14 cellular contexts compared by ENCODE assay signal in the genomic region with DNA sequence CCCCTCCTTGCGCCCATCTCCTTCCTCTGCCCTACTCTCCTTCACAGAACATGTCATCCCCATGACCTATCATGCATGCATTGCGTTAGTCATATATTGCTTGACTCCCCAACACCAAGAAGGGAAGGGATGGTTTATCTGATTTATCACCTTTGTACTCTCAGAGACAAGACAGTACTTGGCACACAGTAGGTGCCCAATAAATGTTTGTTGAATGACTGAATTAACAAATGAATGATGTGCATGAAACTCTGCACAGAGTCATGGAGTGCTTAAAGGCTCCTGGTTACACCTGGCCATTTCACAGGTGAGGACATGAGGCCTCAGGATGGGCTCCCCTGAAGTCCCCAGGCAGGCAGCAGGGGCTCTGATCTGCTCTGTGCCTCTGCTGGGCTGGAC. TPM values are rescaled to one million over a fixed set of nuclear protein-coding genes. Genes with fewer than 3 reads are reported as not detected.
DNase-seq lines count a peak whose midpoint lies in the region; ATAC-seq, FAIRE-seq and TF ChIP-seq lines count a peak whose summit lies in the region.
"Had no signal": no experiment of that assay in that cellular context is flagged by ENCODE, and none has a peak within 500 bp of the region (broad histone marks: within the 10 kb centered on the region; RNA-seq: fewer than 3 reads in every experiment).

No MANE protein-coding gene starts in this region.

- TF ChIP-seq EP300 in H1 (IDR thresholded peaks at IDR 0.05; ENCODE audit: borderline replicate concordance in 1 of 2, low read depth in 2 of 2, low read length in 2 of 2), result no peak

- no peak overlapping the region for H2AFZ ChIP-seq in H1 (ENCODE audit: low read length)
- H2AFZ ChIP-seq: GM23248, PC-9 had no signal

- no peak overlapping the region for H2BK12ac ChIP-seq in H1 (ENCODE audit: low read depth, low read length)

- 79% methylated on average over 2 of the region's 2 CpGs; no CpG with 5 or more reads in 1 of the 2 experiments for WGBS in H1 (ENCODE audit: extremely low coverage in 1 of 2, insufficient coverage in 1 of 2, insufficient read length in 1 of 2, insufficient replicate concordance in 2 of 2, low coverage in 1 of 2, low lambda C conversion rate in 2 of 2, missing lambda C conversion rate in 1 of 2), 2 experiments

- FAIRE-seq in H1 (lab: Jason Lieb, UNC), result no peak

- peaks cover 12 to 29% (median 21%) of the 10 kb centered on the region in 4 experiments for H3K4me1 ChIP-seq in H1 (replicated peaks in 1 of 4; ENCODE audit: control insufficient read depth in 3 of 4, insufficient read depth in 4 of 4, low read length in 3 of 4)

- H3K36me3 ChIP-seq in H1 (ENCODE audit: control insufficient read depth in 2 of 4, insufficient read depth in 4 of 4, low read length in 3 of 4), result no peaks in the 10 kb centered on the region

- no peak overlapping the region for H3K18ac ChIP-seq in H1 (ENCODE audit: extremely low read depth, low read length)

- H3K36me3 Mint-ChIP-seq in activated CD4-positive, alpha-beta T cell treated with anti-CD3 and anti-CD28 coated beads, Interleukin-2, amount 10 ng/mL, durations not matched to agents 7 days and 5 days (ENCODE audit: low read depth), result peaks cover 35% of the 10 kb centered on the region
- no peaks in the 10 kb centered on the region for H3K36me3 Mint-ChIP-seq in WTC11

- DNase-seq in activated CD4-positive, alpha-beta T cell treated with anti-CD3 and anti-CD28 coated beads, Interleukin-2, amount 10 ng/mL, durations not matched to agents 7 days and 5 days, result no peak
- no peak for DNase-seq in activated CD4-positive, alpha-beta T cell treated with anti-CD3 and anti-CD28 coated beads, Interleukin-2, amount 50 U/mL, for 1 hour
- DNase-seq in WTC11 (ENCODE audit: low spot score) (no peak), H1 (ENCODE audit: low read depth in 1 of 2, low spot score in 2 of 2) (no peak), nucleus accumbens (lab: John Stamatoyannopoulos, UW) (no peak)
- no peak for DNase-seq in stimulated activated naive CD8-positive, alpha-beta T cell treated with anti-CD3 and anti-CD28 coated beads, Interleukin-15, amount 100 ng/mL, for 72 hours
- DNase-seq: anterior cingulate cortex, DMS 273 treated with DMSO at 0.1 percent for 48 hours, foreskin fibroblast, GM23248, NCI-H2171 treated with DMSO at 0.1 percent for 48 hours, PC-9 had no signal

- H3K4me1 Mint-ChIP-seq in activated CD4-positive, alpha-beta T cell treated with anti-CD3 and anti-CD28 coated beads, Interleukin-2, amount 10 ng/mL, durations not matched to agents 7 days and 5 days, result peaks cover 76% of the 10 kb centered on the region
- H3K4me1 Mint-ChIP-seq in WTC11, result peaks cover 42% of the 10 kb centered on the region
- peaks cover 89% of the 10 kb centered on the region for H3K4me1 Mint-ChIP-seq in stimulated activated naive CD8-positive, alpha-beta T cell treated with anti-CD3 and anti-CD28 coated beads, Interleukin-15, amount 100 ng/mL, for 72 hours

- no peaks in the 10 kb centered on the region; the same call in 1 of the 2 replicates for H3K23me2 ChIP-seq in H1 (ENCODE audit: low read depth, low read length)

- no peaks in the 10 kb centered on the region for H3K27me3 Mint-ChIP-seq in activated CD4-positive, alpha-beta T cell treated with anti-CD3 and anti-CD28 coated beads, Interleukin-2, amount 10 ng/mL, durations not matched to agents 7 days and 5 days
- no peaks in the 10 kb centered on the region for H3K27me3 Mint-ChIP-seq in WTC11 (ENCODE audit: low read depth)
- H3K27me3 Mint-ChIP-seq in stimulated activated naive CD8-positive, alpha-beta T cell treated with anti-CD3 and anti-CD28 coated beads, Interleukin-15, amount 100 ng/mL, for 72 hours, result no peaks in the 10 kb centered on the region

- no peaks in the 10 kb centered on the region; the same call in 1 of the 2 replicates for H3K79me1 ChIP-seq in H1 (ENCODE audit: low read depth, low read length)

- no peak overlapping the region for H3K9ac ChIP-seq in H1 (replicated peaks in 1 of 4; ENCODE audit: extremely low read depth in 1 of 4, low read depth in 3 of 4, low read length in 3 of 4)
- H3K9ac ChIP-seq: GM23248 had no signal

- no peak overlapping the region for H3K23ac ChIP-seq in H1 (ENCODE audit: insufficient read length)

- ATAC-seq in WTC11, result no peak
- ATAC-seq in stimulated activated naive CD8-positive, alpha-beta T cell treated with anti-CD3 and anti-CD28 coated beads, Interleukin-15, amount 100 ng/mL, for 72 hours, result no peak
- ATAC-seq in GM18907 (IDR thresholded peaks at IDR 0.05; ENCODE audit: unreplicated experiment), result no peak
- ATAC-seq in HG03097 (IDR thresholded peaks at IDR 0.05; ENCODE audit: low FRiP score, unreplicated experiment), result no peak

- no peak overlapping the region for H3K4ac ChIP-seq in H1 (replicated peaks; ENCODE audit: insufficient read length, low read depth, low read length)

- TF ChIP-seq RAD21 in H1 (IDR thresholded peaks at IDR 0.05 in 1 of 2, conservative IDR thresholded peaks at IDR 0.05 in 1 of 2; ENCODE audit: low read depth in 2 of 2, low read length in 2 of 2), result no peak

- H3K27me3 ChIP-seq in H1 (replicated peaks in 1 of 4; ENCODE audit: control insufficient read depth in 3 of 4, extremely low read depth in 1 of 4, insufficient read depth in 3 of 4, low read length in 3 of 4), result peaks cover 0 to under 1% (median 0%) of the 10 kb centered on the region in 4 experiments; a peak in 2 of 7 replicates

- H3K9me3 Mint-ChIP-seq in activated CD4-positive, alpha-beta T cell treated with anti-CD3 and anti-CD28 coated beads, Interleukin-2, amount 10 ng/mL, durations not matched to agents 7 days and 5 days, result no peaks in the 10 kb centered on the region
- H3K9me3 Mint-ChIP-seq in WTC11, result no peaks in the 10 kb centered on the region
- H3K9me3 Mint-ChIP-seq in stimulated activated naive CD8-positive, alpha-beta T cell treated with anti-CD3 and anti-CD28 coated beads, Interleukin-15, amount 100 ng/mL, for 72 hours, result no peaks in the 10 kb centered on the region

- H4K91ac ChIP-seq in H1 (replicated peaks; ENCODE audit: insufficient read length, low read length), result no peak overlapping the region

- no peak overlapping the region for H2BK20ac ChIP-seq in H1 (ENCODE audit: low read length)

- no peak overlapping the region for H3K4me3 ChIP-seq in H1 (ENCODE audit: extremely low read depth in 1 of 4, insufficient read depth in 2 of 4, low read depth in 3 of 4, low read length in 4 of 4)
- H3K4me3 ChIP-seq: GM23248, PC-9 had no signal

- H3K4me3 Mint-ChIP-seq in activated CD4-positive, alpha-beta T cell treated with anti-CD3 and anti-CD28 coated beads, Interleukin-2, amount 10 ng/mL, durations not matched to agents 7 days and 5 days, result peak overlapping the region; percentile 78
- no peak overlapping the region for H3K4me3 Mint-ChIP-seq in WTC11
- peak overlapping the region; percentile 79 to 86 for H3K4me3 Mint-ChIP-seq in stimulated activated naive CD8-positive, alpha-beta T cell treated with anti-CD3 and anti-CD28 coated beads, Interleukin-15, amount 100 ng/mL, for 72 hours

- no peak overlapping the region for H4K5ac ChIP-seq in H1 (ENCODE audit: insufficient read length, low read depth, low read length)

- H3K56ac ChIP-seq in H1 (replicated peaks; ENCODE audit: insufficient read length, low read depth, low read length), result no peak overlapping the region

- no peak overlapping the region for H3K14ac ChIP-seq in H1 (ENCODE audit: insufficient read length)

- peak overlapping the region; percentile 99 for H3K27ac Mint-ChIP-seq in activated CD4-positive, alpha-beta T cell treated with anti-CD3 and anti-CD28 coated beads, Interleukin-2, amount 10 ng/mL, durations not matched to agents 7 days and 5 days
- H3K27ac Mint-ChIP-seq in WTC11, result 0 out of 2 replicates have a peak overlapping the region, but pooled peaks have one; percentile 34
- H3K27ac Mint-ChIP-seq in stimulated activated naive CD8-positive, alpha-beta T cell treated with anti-CD3 and anti-CD28 coated beads, Interleukin-15, amount 100 ng/mL, for 72 hours, result peak overlapping the region; percentile 43 to 87

- H3K79me2 ChIP-seq in H1 (ENCODE audit: control insufficient read depth in 1 of 2, insufficient read depth in 2 of 2, low read length in 2 of 2), result no peaks in the 10 kb centered on the region

- no peak overlapping the region; a peak in 1 of 4 replicates for H3K4me2 ChIP-seq in H1 (ENCODE audit: insufficient read depth in 1 of 2, low read depth in 2 of 2, low read length in 2 of 2)
- H3K4me2 ChIP-seq: PC-9 had no signal

- H4K20me1 ChIP-seq in H1 (replicated peaks in 1 of 2; ENCODE audit: control insufficient read depth in 1 of 2, insufficient read depth in 2 of 2, low read length in 2 of 2), result no peaks in the 10 kb centered on the region

- no peak overlapping the region for H2BK120ac ChIP-seq in H1 (replicated peaks; ENCODE audit: low read depth, low read length)

- no peak for TF ChIP-seq POLR2A in H1 (IDR thresholded peaks at IDR 0.05; ENCODE audit: control extremely low read depth in 1 of 2, low read depth in 2 of 2, low read length in 2 of 2)

- no peak overlapping the region for H3K27ac ChIP-seq in H1 (ENCODE audit: low read depth, low read length)
- H3K27ac ChIP-seq: GM23248 had no signal

- no peak overlapping the region for H4K8ac ChIP-seq in H1 (ENCODE audit: extremely low read depth, insufficient read depth, low read length)

- no peak overlapping the region for H2BK5ac ChIP-seq in H1 (ENCODE audit: low read depth, low read length)

- no peaks in the 10 kb centered on the region for H3K9me3 ChIP-seq in H1 (ENCODE audit: insufficient read depth in 2 of 2, low read depth in 1 of 2, low read length in 1 of 2)

- no peak overlapping the region for H2BK15ac ChIP-seq in H1 (ENCODE audit: low read length)

- POLR2A ChIA-PET in activated CD4-positive, alpha-beta T cell treated with anti-CD3 and anti-CD28 coated beads, Interleukin-2, amount 10 ng/mL, durations not matched to agents 7 days and 5 days (lab: Charles Lee), result no interaction called here
- POLR2A ChIA-PET in WTC11 (lab: Charles Lee), result no interaction called here
- POLR2A ChIA-PET in H1 (lab: Charles Lee; ENCODE audit: partially characterized antibody), result no interaction called here

- CTCF ChIA-PET in activated CD4-positive, alpha-beta T cell treated with anti-CD3 and anti-CD28 coated beads, Interleukin-2, amount 10 ng/mL, durations not matched to agents 7 days and 5 days (lab: Charles Lee), result interaction anchor here (0.9 to 1.2 kb wide), 3 partner anchors 10 to 19 kb away, joined by 3 read pairs; no protein-coding TSS in a partner anchor
- CTCF ChIA-PET in WTC11 (lab: Charles Lee) (interaction anchor here (1.5 to 4.3 kb wide), 3 partner anchors 9 to 33 kb away, joined by 3 to 15 read pairs (median 6); no protein-coding TSS in a partner anchor), H1 (lab: Charles Lee; ENCODE audit: partially characterized antibody) (interaction anchor here (0.9 to 13.5 kb wide), 5 partner anchors 8 to 68 kb away, joined by 3 to 71 read pairs (median 6); no protein-coding TSS in a partner anchor)

- 0 out of 2 replicates have a peak overlapping the region, but pooled peaks have one; percentile 25 for H2AK5ac ChIP-seq in H1 (ENCODE audit: low read depth, low read length)

- TF ChIP-seq CTCF in WTC11 (IDR thresholded peaks at IDR 0.05) (no peak), H1 (IDR thresholded peaks at IDR 0.05; ENCODE audit: control extremely low read depth in 1 of 3, insufficient read depth in 1 of 3, low read depth in 1 of 3, low read length in 3 of 3) (no peak)

RNA-seq across cellular contexts. Expression of a gene that starts 59.6 kb away (rescaled TPM):
- 10 to 100 TPM; 58.2 to 70.4 TPM for total RNA-seq in activated CD4-positive, alpha-beta T cell treated with anti-CD3 and anti-CD28 coated beads, Interleukin-2, amount 10 ng/mL, durations not matched to agents 7 days and 5 days
- total RNA-seq in WTC11 (2021), result 35.0 to 37.2 TPM (median 36.4 TPM) in 3 replicates
- total RNA-seq in H1 (2021; fragmentation: NEBNext Ultra II Directional; extraction: Animal tissue kit (Norgen Biotek cat#: 25700)), result 28.2 and 28.8 TPM in 2 replicates
- polyA plus RNA-seq in H1 (2011; rRNA removed), result 6.8 and 12.4 TPM in 2 replicates
- 5.7 TPM for polyA plus RNA-seq in H1 (2011; cell fraction: cytosol; rRNA removed)
- polyA plus RNA-seq in H1 (2011; cell fraction: nucleus; rRNA removed), result 26.7 TPM
- polyA plus RNA-seq in H1 (2012, experiment 1 of 2), result 16.5 to 22.4 TPM (median 19.3 TPM) in 4 replicates
- polyA plus RNA-seq in H1 (2012, experiment 2 of 2), result 9.5 TPM
- polyA plus RNA-seq in H1 (2013, experiment 1 of 2), result 16.4 TPM
- 15.3 TPM for polyA plus RNA-seq in H1 (2013, experiment 2 of 2)
- polyA minus RNA-seq in H1 (2011; rRNA and poly(A)+ RNA removed), result 11.0 and 11.7 TPM in 2 replicates
- polyA minus RNA-seq in H1 (2011; cell fraction: cytosol; rRNA and poly(A)+ RNA removed), result 14.5 TPM
- polyA minus RNA-seq in H1 (2011; cell fraction: nucleus; rRNA and poly(A)+ RNA removed), result 36.0 TPM

Comparison
In these comparisons a context has a peak if more than half of its experiments do, and no peak if none do; other contexts are left out.
1. H3K27ac Mint-ChIP-seq: peak in every context shown above with its lines; median percentile 99 in activated CD4-positive, alpha-beta T cell treated with anti-CD3 and anti-CD28 coated beads, Interleukin-2, amount 10 ng/mL, durations not matched to agents 7 days and 5 days; 65 in stimulated activated naive CD8-positive, alpha-beta T cell treated with anti-CD3 and anti-CD28 coated beads, Interleukin-15, amount 100 ng/mL, for 72 hours; 34 in WTC11.